10 cellular contexts compared by ENCODE assay signal in genomic region chr17:61393550-61393903, GRCh38. TPM values are rescaled to one million over a fixed set of nuclear protein-coding genes. Genes with fewer than 3 reads are reported as not detected.
DNase-seq lines count a peak whose midpoint lies in the region; ATAC-seq and TF ChIP-seq lines count a peak whose summit lies in the region.
"Had no signal": no experiment of that assay in that cellular context is flagged by ENCODE, and none has a peak within 500 bp of the region (broad histone marks: within the 10 kb centered on the region; RNA-seq: fewer than 3 reads in every experiment).

No MANE protein-coding gene starts in this region.

- H3K27me3 ChIP-seq in GM23248 (replicated peaks; ENCODE audit: insufficient read depth) = no peaks in the 10 kb centered on the region

- in situ Hi-C loops in GM23248 (cut with MboI) = loop anchor here (10.0 to 25.0 kb wide), 2 partner anchors 379 to 681 kb away; no protein-coding TSS in a partner anchor

- H3K4me3 ChIP-seq in AG09309 (ENCODE audit: control insufficient read depth, low read depth, low read length) = no peak overlapping the region
- no peak overlapping the region for H3K4me3 ChIP-seq in GM23248

- H3K9ac ChIP-seq in GM23248 = no peak overlapping the region

- no peak for ATAC-seq in SK-N-SH treated with all-trans-retinoic acid at 6 μM for 48 hours
- ATAC-seq in GM21447 (IDR thresholded peaks at IDR 0.05; ENCODE audit: unreplicated experiment) = no peak

- no peaks in the 10 kb centered on the region for H3K36me3 ChIP-seq in GM23248 (ENCODE audit: low read depth)

- no peak overlapping the region for H3K4me2 ChIP-seq in GM23248 (ENCODE audit: unreplicated experiment)

- DNase-seq in AG09309 (ENCODE audit: low read depth) (no peak), GM23248 (peak; percentile 38), iPS-NIHi11 (ENCODE audit: low spot score) (peak; percentile 64), NCI-H510A (lab: John Stamatoyannopoulos, UW) (no peak), SKM-1 (lab: John Stamatoyannopoulos, UW; ENCODE audit: unreplicated experiment) (no peak)
- no peak for DNase-seq in activated naive CD4-positive, alpha-beta T cell treated with anti-CD3 and anti-CD28 coated beads, Interleukin-2, amount 50 U/mL, for 16 hours
- DNase-seq: NCI-H146 had no signal

- no peaks in the 10 kb centered on the region for H3K9me3 ChIP-seq in GM23248 (ENCODE audit: low read depth)

- no peaks in the 10 kb centered on the region for H3K9me2 ChIP-seq in GM23248 (ENCODE audit: insufficient read depth)

- WGBS in GM23248 (ENCODE audit: low coverage in 1 of 2, low lambda C conversion rate in 2 of 2, missing lambda C conversion rate in 2 of 2), 2 experiments = 96 to 97% methylated on average over 3 of the region's 3 CpGs

- H2AFZ ChIP-seq in GM23248 = no peak overlapping the region

- H3F3A ChIP-seq in GM23248 (ENCODE audit: insufficient read depth) = no peaks in the 10 kb centered on the region

- no peak overlapping the region for H3K27ac ChIP-seq in GM23248

- TF ChIP-seq CTCF in AG09309 (IDR thresholded peaks at IDR 0.05; ENCODE audit: control insufficient read depth, insufficient read depth, low read depth, low read length, missing control alignments) = peak; percentile 31

- H3K79me2 ChIP-seq in GM23248 (ENCODE audit: insufficient read depth) = peaks cover 8% of the 10 kb centered on the region

- H4K20me1 ChIP-seq in GM23248 (ENCODE audit: insufficient read depth) = no peaks in the 10 kb centered on the region

- no peaks in the 10 kb centered on the region for H3K4me1 ChIP-seq in GM23248 (ENCODE audit: insufficient read depth)

TF ChIP-seq in SK-N-SH treated with all-trans-retinoic acid at 6 μM for 48 hours, 23 proteins besides CTCF, POLR2A, EP300 and RAD21:
- TF ChIP-seq GLIS3 (CRISPR knock-in tag; IDR thresholded peaks at IDR 0.05) = no peak
- no peak for TF ChIP-seq ZNF8 (CRISPR knock-in tag; IDR thresholded peaks at IDR 0.05)
- TF ChIP-seq ZNF70 (CRISPR knock-in tag; IDR thresholded peaks at IDR 0.05) = no peak
- TF ChIP-seq TSHZ2 (CRISPR knock-in tag; IDR thresholded peaks at IDR 0.05) = 0 out of 2 replicates have a peak, but pooled peaks have one; percentile 9
- no peak for TF ChIP-seq RARB (CRISPR knock-in tag; IDR thresholded peaks at IDR 0.05)
- TF ChIP-seq ARNTL (CRISPR knock-in tag; IDR thresholded peaks at IDR 0.05; ENCODE audit: borderline replicate concordance, low read depth) = no peak
- TF ChIP-seq, protein P1, sequence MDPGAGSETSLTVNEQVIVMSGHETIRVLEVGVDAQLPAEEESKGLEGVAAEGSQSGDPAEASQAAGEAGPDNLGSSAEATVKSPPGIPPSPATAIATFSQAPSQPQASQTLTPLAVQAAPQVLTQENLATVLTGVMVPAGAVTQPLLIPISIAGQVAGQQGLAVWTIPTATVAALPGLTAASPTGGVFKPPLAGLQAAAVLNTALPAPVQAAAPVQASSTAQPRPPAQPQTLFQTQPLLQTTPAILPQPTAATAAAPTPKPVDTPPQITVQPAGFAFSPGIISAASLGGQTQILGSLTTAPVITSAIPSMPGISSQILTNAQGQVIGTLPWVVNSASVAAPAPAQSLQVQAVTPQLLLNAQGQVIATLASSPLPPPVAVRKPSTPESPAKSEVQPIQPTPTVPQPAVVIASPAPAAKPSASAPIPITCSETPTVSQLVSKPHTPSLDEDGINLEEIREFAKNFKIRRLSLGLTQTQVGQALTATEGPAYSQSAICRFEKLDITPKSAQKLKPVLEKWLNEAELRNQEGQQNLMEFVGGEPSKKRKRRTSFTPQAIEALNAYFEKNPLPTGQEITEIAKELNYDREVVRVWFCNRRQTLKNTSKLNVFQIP (CRISPR knock-in tag; IDR thresholded peaks at IDR 0.05; ENCODE audit: borderline replicate concordance, low read depth) = no peak
- TF ChIP-seq ZNF565 (CRISPR knock-in tag; conservative IDR thresholded peaks at IDR 0.05; ENCODE audit: low read depth) = no peak
- no peak for TF ChIP-seq ZFP3 (CRISPR knock-in tag; IDR thresholded peaks at IDR 0.05)
- TF ChIP-seq CSDC2 (CRISPR knock-in tag; IDR thresholded peaks at IDR 0.05) = no peak
- no peak for TF ChIP-seq TCF4 (CRISPR knock-in tag; IDR thresholded peaks at IDR 0.05; ENCODE audit: borderline replicate concordance)
- TF ChIP-seq PATZ1 (CRISPR knock-in tag; IDR thresholded peaks at IDR 0.05; ENCODE audit: borderline replicate concordance) = no peak
- 0 out of 2 replicates have a peak, but pooled peaks have one; percentile 5 for TF ChIP-seq SNAI2 (CRISPR knock-in tag; IDR thresholded peaks at IDR 0.05)
- no peak for TF ChIP-seq PPARA (CRISPR knock-in tag; IDR thresholded peaks at IDR 0.05; ENCODE audit: borderline replicate concordance)
- no peak for TF ChIP-seq TOX (CRISPR knock-in tag; IDR thresholded peaks at IDR 0.05; ENCODE audit: borderline replicate concordance)
- TF ChIP-seq, protein P2, sequence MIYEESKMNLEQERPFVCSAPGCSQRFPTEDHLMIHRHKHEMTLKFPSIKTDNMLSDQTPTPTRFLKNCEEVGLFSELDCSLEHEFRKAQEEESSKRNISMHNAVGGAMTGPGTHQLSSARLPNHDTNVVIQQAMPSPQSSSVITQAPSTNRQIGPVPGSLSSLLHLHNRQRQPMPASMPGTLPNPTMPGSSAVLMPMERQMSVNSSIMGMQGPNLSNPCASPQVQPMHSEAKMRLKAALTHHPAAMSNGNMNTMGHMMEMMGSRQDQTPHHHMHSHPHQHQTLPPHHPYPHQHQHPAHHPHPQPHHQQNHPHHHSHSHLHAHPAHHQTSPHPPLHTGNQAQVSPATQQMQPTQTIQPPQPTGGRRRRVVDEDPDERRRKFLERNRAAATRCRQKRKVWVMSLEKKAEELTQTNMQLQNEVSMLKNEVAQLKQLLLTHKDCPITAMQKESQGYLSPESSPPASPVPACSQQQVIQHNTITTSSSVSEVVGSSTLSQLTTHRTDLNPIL (CRISPR knock-in tag; IDR thresholded peaks at IDR 0.05; ENCODE audit: low read depth) = no peak
- TF ChIP-seq ISL1 (CRISPR knock-in tag; IDR thresholded peaks at IDR 0.05) = no peak
TF ChIP-seq in SK-N-SH treated with all-trans-retinoic acid at 6 μM for 48 hours: peak in this region for 2.

RNA-seq across cellular contexts. Expression of gene TBX2, which starts 6.1 kb away (rescaled TPM):
- total RNA-seq in GM23248 (2014; rRNA removed; shearing (Covaris generic)) = 9.9 and 11.1 TPM in 2 replicates
- polyA plus RNA-seq in GM23248 (2016; fragmentation: Nextera tagmentation; extraction: Ambion mirVana) = 1.7 and 2.1 TPM in 2 replicates

RNA-seq across cellular contexts. Expression of gene TBX4, which starts 58.7 kb away (rescaled TPM):
- not detected in 2 replicates for total RNA-seq in GM23248 (2014; rRNA removed; shearing (Covaris generic))
- polyA plus RNA-seq in GM23248 (2016; fragmentation: Nextera tagmentation; extraction: Ambion mirVana) = not detected in 2 replicates
- total RNA-seq: ureter had no signal

Comparison
In these comparisons a context has a peak if more than half of its experiments do, and no peak if none do; other contexts are left out.
1. DNase-seq: peak in GM23248 (single experiment) and iPS-NIHi11 (single experiment); none in AG09309 (single experiment), NCI-H510A (single experiment), activated naive CD4-positive, alpha-beta T cell treated with anti-CD3 and anti-CD28 coated beads, Interleukin-2, amount 50 U/mL, for 16 hours (single experiment) and SKM-1 (single experiment).